ENCODE assay signal across 8 cellular contexts in the genomic region with DNA sequence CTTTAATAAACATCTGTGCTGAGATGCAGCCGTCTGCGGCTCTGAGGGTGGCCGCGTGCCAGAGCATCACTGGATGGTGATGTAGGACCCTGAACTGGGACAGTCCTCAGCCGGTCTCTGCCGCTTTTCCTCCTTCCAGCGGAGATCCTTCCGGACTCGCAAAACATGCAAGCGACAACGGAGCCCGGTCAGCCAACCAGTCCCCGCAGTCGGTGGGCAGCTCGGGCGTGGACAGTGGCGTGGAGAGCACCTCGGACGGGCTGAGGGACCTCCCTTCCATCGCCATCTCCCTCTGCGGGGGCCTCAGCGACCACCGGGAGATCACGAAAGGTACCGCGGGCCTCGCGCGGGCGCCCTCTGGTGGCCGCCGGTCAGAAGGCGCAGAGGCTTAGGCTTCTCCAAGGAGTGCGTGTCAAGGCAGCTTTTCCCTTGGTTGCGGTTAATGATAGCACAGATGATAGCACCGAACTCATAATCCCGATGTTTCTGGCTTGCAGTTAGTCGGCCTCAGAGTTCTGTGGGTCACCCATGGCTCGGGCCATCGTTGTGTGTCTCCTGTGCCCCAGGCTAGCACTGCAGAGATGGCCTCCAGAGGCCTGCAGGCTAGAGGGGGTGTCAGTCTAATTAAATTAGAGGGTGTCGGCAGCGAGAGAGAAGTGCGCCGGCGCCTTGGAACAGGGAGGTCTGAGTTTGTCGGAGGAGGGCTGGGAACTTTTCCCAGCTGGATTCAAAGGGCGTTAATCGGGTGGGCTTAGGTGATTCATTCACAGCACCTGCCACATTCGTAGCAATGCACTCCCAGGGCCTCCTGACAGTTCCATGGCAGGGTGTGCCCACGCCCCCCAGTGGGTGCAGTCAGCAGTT. TPM values are rescaled to one million over a fixed set of nuclear protein-coding genes. Genes with fewer than 3 reads are reported as not detected.
DNase-seq lines count a peak whose midpoint lies in the region; ATAC-seq lines count a peak whose summit lies in the region.

No MANE protein-coding gene starts in this region.

- no peaks in the 10 kb centered on the region for H3K27me3 Mint-ChIP-seq in activated naive CD8-positive, alpha-beta T cell treated with anti-CD3 and anti-CD28 coated beads, Interleukin-2, amount 50 U/mL, for 24 hours

- ATAC-seq in GM19395 (IDR thresholded peaks at IDR 0.05; ENCODE audit: unreplicated experiment): peak; percentile 74
- ATAC-seq in activated naive CD8-positive, alpha-beta T cell treated with anti-CD3 and anti-CD28 coated beads, Interleukin-2, amount 50 U/mL, for 24 hours: peak; percentile 75
- no peak for ATAC-seq in GM19397 (IDR thresholded peaks at IDR 0.05; ENCODE audit: unreplicated experiment)
- no peak for ATAC-seq in GM18873 (IDR thresholded peaks at IDR 0.05; ENCODE audit: low FRiP score, unreplicated experiment)

- no peak overlapping the region for H3K27ac Mint-ChIP-seq in activated naive CD8-positive, alpha-beta T cell treated with anti-CD3 and anti-CD28 coated beads, Interleukin-2, amount 50 U/mL, for 24 hours

- peaks cover 56% of the 10 kb centered on the region for H3K36me3 Mint-ChIP-seq in activated naive CD8-positive, alpha-beta T cell treated with anti-CD3 and anti-CD28 coated beads, Interleukin-2, amount 50 U/mL, for 24 hours (ENCODE audit: low read depth)

- H3K9me3 Mint-ChIP-seq in activated naive CD8-positive, alpha-beta T cell treated with anti-CD3 and anti-CD28 coated beads, Interleukin-2, amount 50 U/mL, for 24 hours: no peaks in the 10 kb centered on the region

- DNase-seq in SK-N-DZ (ENCODE audit: low spot score) (peak; percentile 54), cardiac septum (ENCODE audit: low spot score) (peak; percentile 77), pons (ENCODE audit: low spot score) (peak; percentile 17), NCI-H146 treated with DMSO at 0.1 percent for 48 hours (lab: John Stamatoyannopoulos, UW; ENCODE audit: unreplicated experiment) (no peak)
- peak; percentile 65 for DNase-seq in activated naive CD8-positive, alpha-beta T cell treated with anti-CD3 and anti-CD28 coated beads, Interleukin-2, amount 50 U/mL, for 24 hours

- intact Hi-C loops in cardiac septum (cut with DNase I): no loop called here

- H3K4me1 Mint-ChIP-seq in activated naive CD8-positive, alpha-beta T cell treated with anti-CD3 and anti-CD28 coated beads, Interleukin-2, amount 50 U/mL, for 24 hours: no peaks in the 10 kb centered on the region

- no peak overlapping the region for H3K4me3 Mint-ChIP-seq in activated naive CD8-positive, alpha-beta T cell treated with anti-CD3 and anti-CD28 coated beads, Interleukin-2, amount 50 U/mL, for 24 hours

RNA-seq across cellular contexts. Expression of a gene that starts 38.5 kb away (rescaled TPM):
- polyA plus RNA-seq in SK-N-DZ (2014; cell fraction: cytosol; rRNA removed): 22.6 and 31.4 TPM in 2 replicates
- 31.0 and 39.8 TPM in 2 replicates for polyA plus RNA-seq in SK-N-DZ (2014; cell fraction: nucleus; rRNA removed)
- total RNA-seq in cardiac septum: 27.8 TPM

Comparison
In these comparisons a context has a peak if more than half of its experiments do, and no peak if none do; other contexts are left out.
1. ATAC-seq: peak in GM19395 (single experiment) and activated naive CD8-positive, alpha-beta T cell treated with anti-CD3 and anti-CD28 coated beads, Interleukin-2, amount 50 U/mL, for 24 hours (single experiment); none in GM19397 (single experiment) and GM18873 (single experiment).